ENCODE assay signal across 16 cellular contexts in the genomic region with DNA sequence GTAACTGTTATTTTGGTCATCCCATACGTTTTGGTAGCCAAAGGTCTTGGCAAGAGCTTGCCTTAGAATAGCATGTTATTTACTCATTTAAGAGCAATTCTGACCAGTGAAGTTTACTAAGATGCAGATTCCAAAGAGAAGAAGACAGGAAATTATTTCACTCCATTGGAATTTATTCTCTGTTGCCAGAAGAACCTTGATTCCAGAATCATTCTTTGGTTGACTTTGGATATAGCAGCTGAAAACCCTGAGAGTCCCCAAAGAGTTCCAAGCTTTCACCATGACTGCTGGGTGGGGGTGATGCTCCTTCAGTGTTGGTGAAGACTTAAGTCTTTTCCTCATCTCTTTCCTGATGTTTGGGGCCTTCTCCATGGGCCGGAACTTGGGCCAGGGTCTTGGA.
DNase-seq lines count a peak whose midpoint lies in the region; ATAC-seq and TF ChIP-seq lines count a peak whose summit lies in the region.
"Had no signal": no experiment of that assay in that cellular context is flagged by ENCODE, and none has a peak within 500 bp of the region (broad histone marks: within the 10 kb centered on the region; RNA-seq: fewer than 3 reads in every experiment).

No MANE protein-coding gene starts in this region.

- DNase-seq in EL (peak; percentile 82), RPMI7951 (ENCODE audit: low read depth) (peak; percentile 48), fibroblast of villous mesenchyme (ENCODE audit: low read depth) (peak; percentile 18), sigmoid colon (peak; percentile 67), foreskin fibroblast (no peak), activated T-cell treated with anti-CD3 and anti-CD28 coated beads for 4 hours (no peak)
- no peak for DNase-seq in effector CD4-positive, alpha-beta T cell
- DNase-seq: activated CD4-positive, alpha-beta T cell treated with anti-CD3 and anti-CD28 coated beads, Interleukin-2, amount 50 U/mL, for 4 hours; activated T-cell treated with anti-CD3 and anti-CD28 coated beads, Interleukin-2, amount 50 U/mL, for 4 hours; BE2C; GOT3; KBM-7; NCI-H1105; occipital lobe had no signal

- peak overlapping the region in 3 of 4 donors; percentile 15 to 43 (median 18) for H3K27ac ChIP-seq in sigmoid colon

- TF ChIP-seq CTCF in fibroblast of villous mesenchyme (IDR thresholded peaks at IDR 0.05; ENCODE audit: insufficient read depth, low read depth, low read length) (no peak), sigmoid colon (IDR thresholded peaks at IDR 0.05) (no peak), foreskin fibroblast (IDR thresholded peaks at IDR 0.05; ENCODE audit: low read depth, low read length) (no peak)

- H3K4me1 ChIP-seq in sigmoid colon: no peaks in the 10 kb centered on the region

- no peaks in the 10 kb centered on the region for H3K36me3 ChIP-seq in sigmoid colon
- H3K36me3 ChIP-seq: BE2C had no signal

- no peak for ATAC-seq in HG03039 (IDR thresholded peaks at IDR 0.05; ENCODE audit: unreplicated experiment)
- ATAC-seq: activated T-cell treated with anti-CD3 and anti-CD28 coated beads, Interleukin-2, amount 50 U/mL, for 4 hours had no signal

- H3K4me3 ChIP-seq in fibroblast of villous mesenchyme (ENCODE audit: low read depth, low read length): no peak overlapping the region
- H3K4me3 ChIP-seq in sigmoid colon: no peak overlapping the region
- H3K4me3 ChIP-seq in foreskin fibroblast (ENCODE audit: low read depth in 1 of 2, low read length in 2 of 2): no peak overlapping the region
- H3K4me3 ChIP-seq: skin epidermis had no signal

- TF ChIP-seq POLR2A in sigmoid colon (IDR thresholded peaks at IDR 0.05): no peak

- intact Hi-C loops in sigmoid colon (cut with DNase I): no loop called here

- no peaks in the 10 kb centered on the region for H3K9me3 ChIP-seq in sigmoid colon
- H3K9me3 ChIP-seq: BE2C had no signal

- no peaks in the 10 kb centered on the region for H3K27me3 ChIP-seq in sigmoid colon
- H3K27me3 ChIP-seq: BE2C had no signal

- TF ChIP-seq EP300 in sigmoid colon (IDR thresholded peaks at IDR 0.05): no peak

- 62 to 70% methylated on average over 2 of the region's 2 CpGs for WGBS in sigmoid colon, 2 donors

Comparison
In these comparisons a context has a peak if more than half of its experiments do, and no peak if none do; other contexts are left out.
1. DNase-seq: peak in EL (single experiment), RPMI7951 (single experiment), fibroblast of villous mesenchyme (single experiment) and sigmoid colon (single experiment); none in foreskin fibroblast (0 of 2), effector CD4-positive, alpha-beta T cell (single experiment) and activated T-cell treated with anti-CD3 and anti-CD28 coated beads for 4 hours (single experiment).